In the genomic region with DNA sequence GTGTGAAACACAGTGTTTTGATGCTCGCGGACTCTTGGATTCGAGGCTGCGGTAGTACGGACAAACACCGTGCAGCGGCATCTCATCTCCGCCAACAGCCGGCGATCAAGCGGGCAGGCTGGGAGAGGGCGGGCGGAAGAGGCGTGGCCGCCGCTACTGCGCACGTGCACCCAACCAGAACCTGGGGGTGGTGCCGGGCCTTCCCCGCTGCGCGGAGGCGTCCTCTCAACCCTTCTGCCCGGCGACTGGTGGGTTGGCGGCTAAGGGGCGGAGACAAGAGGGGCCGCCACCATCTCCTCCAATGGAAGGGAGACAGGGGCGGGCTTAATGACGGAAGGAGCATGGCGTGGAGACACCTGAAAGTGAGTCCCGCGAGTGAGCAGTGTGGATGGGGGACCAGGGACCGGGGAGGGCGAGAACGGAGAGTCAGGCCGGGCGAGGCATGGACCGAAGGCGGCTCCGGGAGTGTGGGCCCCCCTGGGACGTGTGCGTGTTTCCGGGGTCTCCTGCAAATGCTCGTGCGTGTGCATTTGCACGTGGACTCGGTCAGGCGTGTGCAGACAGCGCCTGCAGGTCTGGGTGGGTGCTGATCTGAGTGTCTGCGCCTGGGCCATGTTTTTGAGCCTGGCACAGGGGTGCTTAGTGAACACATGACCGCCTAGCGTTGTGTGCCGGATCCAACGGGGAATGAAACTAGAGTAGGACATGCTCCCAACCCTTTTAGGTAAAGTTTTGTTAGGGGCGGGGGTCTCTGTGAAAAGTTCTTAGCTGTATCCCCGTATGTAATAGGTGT, we compare ENCODE assay signal across 8 cellular contexts. TPM values are rescaled to one million over a fixed set of nuclear protein-coding genes. Genes with fewer than 3 reads are reported as not detected.
DNase-seq lines count a peak whose midpoint lies in the region; ATAC-seq and TF ChIP-seq lines count a peak whose summit lies in the region.

A gene (plus strand): TSS at position 321 of the 793 bp plus-strand sequence. CDS start 21 bp downstream, at position 342.

- H3K4me1 Mint-ChIP-seq in WTC11 (no peaks in the 10 kb centered on the region), immature natural killer cell (peaks cover 16 to 35% of the 10 kb centered on the region in 2 donors)

- CTCF ChIA-PET in WTC11 (lab: Charles Lee), result interaction anchor here (0.7 kb wide), 1 partner anchor 47 kb away, joined by 3 read pairs; no protein-coding TSS in a partner anchor

- H3K9me3 Mint-ChIP-seq in WTC11 (no peaks in the 10 kb centered on the region), immature natural killer cell (no peaks in the 10 kb centered on the region)

- H3K4me1 ChIP-seq in spleen, result peaks cover 5 to 40% (median 20%) of the 10 kb centered on the region in 6 donors

- POLR2A ChIA-PET in WTC11 (lab: Charles Lee), result no interaction called here

- H3K36me3 ChIP-seq in spleen, result peaks cover 0 to 22% (median 0%) of the 10 kb centered on the region in 6 donors

- no peak within 1 kb of the TSS for H3K27ac ChIP-seq in caudate nucleus (ENCODE audit: low read depth, low read length)
- peak within 1 kb of the TSS in 6 of 8 donors; percentile 45 to 86 (median 78) for H3K27ac ChIP-seq in spleen

- no peaks in the 10 kb centered on the region for H3K9me3 ChIP-seq in spleen

- H3K27me3 ChIP-seq in spleen (replicated peaks in 1 of 7), result no peaks in the 10 kb centered on the region

- peak within 1 kb of the TSS; percentile 94 for H3K4me3 Mint-ChIP-seq in WTC11
- H3K4me3 Mint-ChIP-seq in immature natural killer cell, result peak within 1 kb of the TSS; percentile 95 to 100 (median 97)

- peak in 1 of 3 donors; percentile 49 for TF ChIP-seq POLR2A in spleen (IDR thresholded peaks at IDR 0.05)

- H3K36me3 Mint-ChIP-seq in WTC11 (peaks cover 6% of the 10 kb centered on the region), immature natural killer cell (no peaks in the 10 kb centered on the region)

- DNase-seq in AG09319 (ENCODE audit: extremely low read depth, low read depth) (peak; percentile 91), NCI-H345 (lab: John Stamatoyannopoulos, UW) (peak; percentile 94), WTC11 (ENCODE audit: low spot score) (peak; percentile 98), caudate nucleus (lab: John Stamatoyannopoulos, UW) (peak; percentile 45 to 100 (median 97)), immature natural killer cell (peak; percentile 97 to 98 (median 98)), spleen (peak; percentile 99)

- 0 to 1% (median 1%) methylated on average over 47 to 57 of the region's 57 CpGs for WGBS in spleen, 5 donors

- peak within 1 kb of the TSS; percentile 66 to 99 (median 97) for H3K4me3 ChIP-seq in spleen

- TF ChIP-seq CTCF in AG09319 (IDR thresholded peaks at IDR 0.05; ENCODE audit: low read depth, low read length), result no peak; the same call in 1 of the 2 replicates
- TF ChIP-seq CTCF in WTC11 (IDR thresholded peaks at IDR 0.05), result no peak
- peak in 6 of 11 experiments; percentile 5 to 67 (median 38) for TF ChIP-seq CTCF in spleen (IDR thresholded peaks at IDR 0.05 in 8 of 11, conservative IDR thresholded peaks at IDR 0.05 in 3 of 11)

- ATAC-seq in GM19025 (IDR thresholded peaks at IDR 0.05; ENCODE audit: low read depth, unreplicated experiment) (peak; percentile 99), HG03280 (IDR thresholded peaks at IDR 0.05; ENCODE audit: unreplicated experiment) (peak; percentile 99), WTC11 (peak; percentile 99)

- intact Hi-C loops in spleen (cut with DNase I; ENCODE audit: low total_unique reads), result no loop called here

- H3K27me3 Mint-ChIP-seq in WTC11 (ENCODE audit: low read depth) (peaks cover 8% of the 10 kb centered on the region), immature natural killer cell (ENCODE audit: low read depth in 3 of 3) (peaks cover 4 to 6% (median 4%) of the 10 kb centered on the region in 3 donors)

- peak within 1 kb of the TSS; percentile 93 for H3K27ac Mint-ChIP-seq in WTC11
- H3K27ac Mint-ChIP-seq in immature natural killer cell, result peak within 1 kb of the TSS; percentile 82 to 97 (median 91)

TF ChIP-seq in WTC11, 78 proteins besides CTCF, POLR2A, EP300 and RAD21 (continues in another document):
- TF ChIP-seq, protein P1, sequence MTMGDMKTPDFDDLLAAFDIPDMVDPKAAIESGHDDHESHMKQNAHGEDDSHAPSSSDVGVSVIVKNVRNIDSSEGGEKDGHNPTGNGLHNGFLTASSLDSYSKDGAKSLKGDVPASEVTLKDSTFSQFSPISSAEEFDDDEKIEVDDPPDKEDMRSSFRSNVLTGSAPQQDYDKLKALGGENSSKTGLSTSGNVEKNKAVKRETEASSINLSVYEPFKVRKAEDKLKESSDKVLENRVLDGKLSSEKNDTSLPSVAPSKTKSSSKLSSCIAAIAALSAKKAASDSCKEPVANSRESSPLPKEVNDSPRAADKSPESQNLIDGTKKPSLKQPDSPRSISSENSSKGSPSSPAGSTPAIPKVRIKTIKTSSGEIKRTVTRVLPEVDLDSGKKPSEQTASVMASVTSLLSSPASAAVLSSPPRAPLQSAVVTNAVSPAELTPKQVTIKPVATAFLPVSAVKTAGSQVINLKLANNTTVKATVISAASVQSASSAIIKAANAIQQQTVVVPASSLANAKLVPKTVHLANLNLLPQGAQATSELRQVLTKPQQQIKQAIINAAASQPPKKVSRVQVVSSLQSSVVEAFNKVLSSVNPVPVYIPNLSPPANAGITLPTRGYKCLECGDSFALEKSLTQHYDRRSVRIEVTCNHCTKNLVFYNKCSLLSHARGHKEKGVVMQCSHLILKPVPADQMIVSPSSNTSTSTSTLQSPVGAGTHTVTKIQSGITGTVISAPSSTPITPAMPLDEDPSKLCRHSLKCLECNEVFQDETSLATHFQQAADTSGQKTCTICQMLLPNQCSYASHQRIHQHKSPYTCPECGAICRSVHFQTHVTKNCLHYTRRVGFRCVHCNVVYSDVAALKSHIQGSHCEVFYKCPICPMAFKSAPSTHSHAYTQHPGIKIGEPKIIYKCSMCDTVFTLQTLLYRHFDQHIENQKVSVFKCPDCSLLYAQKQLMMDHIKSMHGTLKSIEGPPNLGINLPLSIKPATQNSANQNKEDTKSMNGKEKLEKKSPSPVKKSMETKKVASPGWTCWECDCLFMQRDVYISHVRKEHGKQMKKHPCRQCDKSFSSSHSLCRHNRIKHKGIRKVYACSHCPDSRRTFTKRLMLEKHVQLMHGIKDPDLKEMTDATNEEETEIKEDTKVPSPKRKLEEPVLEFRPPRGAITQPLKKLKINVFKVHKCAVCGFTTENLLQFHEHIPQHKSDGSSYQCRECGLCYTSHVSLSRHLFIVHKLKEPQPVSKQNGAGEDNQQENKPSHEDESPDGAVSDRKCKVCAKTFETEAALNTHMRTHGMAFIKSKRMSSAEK (CRISPR knock-in tag; IDR thresholded peaks at IDR 0.05; ENCODE audit: borderline replicate concordance), result no peak
- TF ChIP-seq, protein P2, sequence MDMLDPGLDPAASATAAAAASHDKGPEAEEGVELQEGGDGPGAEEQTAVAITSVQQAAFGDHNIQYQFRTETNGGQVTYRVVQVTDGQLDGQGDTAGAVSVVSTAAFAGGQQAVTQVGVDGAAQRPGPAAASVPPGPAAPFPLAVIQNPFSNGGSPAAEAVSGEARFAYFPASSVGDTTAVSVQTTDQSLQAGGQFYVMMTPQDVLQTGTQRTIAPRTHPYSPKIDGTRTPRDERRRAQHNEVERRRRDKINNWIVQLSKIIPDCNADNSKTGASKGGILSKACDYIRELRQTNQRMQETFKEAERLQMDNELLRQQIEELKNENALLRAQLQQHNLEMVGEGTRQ (CRISPR knock-in tag; IDR thresholded peaks at IDR 0.05), result peak; percentile 76
- TF ChIP-seq NR3C1 (CRISPR knock-in tag; conservative IDR thresholded peaks at IDR 0.05; ENCODE audit: low read depth) (no peak), ZNF219 (CRISPR knock-in tag; IDR thresholded peaks at IDR 0.05; ENCODE audit: borderline replicate concordance) (peak; percentile 39; the same call in 1 of the 2 replicates), GABPB1 (CRISPR knock-in tag; IDR thresholded peaks at IDR 0.05) (peak; percentile 50; the same call in 1 of the 2 replicates), FOXP1 (CRISPR knock-in tag; IDR thresholded peaks at IDR 0.05; ENCODE audit: borderline replicate concordance) (peak; percentile 45; the same call in 1 of the 2 replicates)
- TF ChIP-seq, protein P3, sequence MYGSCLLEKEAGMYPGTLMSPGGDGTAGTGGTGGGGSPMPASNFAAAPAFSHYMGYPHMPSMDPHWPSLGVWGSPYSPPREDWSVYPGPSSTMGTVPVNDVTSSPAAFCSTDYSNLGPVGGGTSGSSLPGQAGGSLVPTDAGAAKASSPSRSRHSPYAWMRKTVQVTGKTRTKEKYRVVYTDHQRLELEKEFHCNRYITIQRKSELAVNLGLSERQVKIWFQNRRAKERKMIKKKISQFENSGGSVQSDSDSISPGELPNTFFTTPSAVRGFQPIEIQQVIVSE (CRISPR knock-in tag; IDR thresholded peaks at IDR 0.05; ENCODE audit: borderline replicate concordance), result no peak
- TF ChIP-seq, protein P4, sequence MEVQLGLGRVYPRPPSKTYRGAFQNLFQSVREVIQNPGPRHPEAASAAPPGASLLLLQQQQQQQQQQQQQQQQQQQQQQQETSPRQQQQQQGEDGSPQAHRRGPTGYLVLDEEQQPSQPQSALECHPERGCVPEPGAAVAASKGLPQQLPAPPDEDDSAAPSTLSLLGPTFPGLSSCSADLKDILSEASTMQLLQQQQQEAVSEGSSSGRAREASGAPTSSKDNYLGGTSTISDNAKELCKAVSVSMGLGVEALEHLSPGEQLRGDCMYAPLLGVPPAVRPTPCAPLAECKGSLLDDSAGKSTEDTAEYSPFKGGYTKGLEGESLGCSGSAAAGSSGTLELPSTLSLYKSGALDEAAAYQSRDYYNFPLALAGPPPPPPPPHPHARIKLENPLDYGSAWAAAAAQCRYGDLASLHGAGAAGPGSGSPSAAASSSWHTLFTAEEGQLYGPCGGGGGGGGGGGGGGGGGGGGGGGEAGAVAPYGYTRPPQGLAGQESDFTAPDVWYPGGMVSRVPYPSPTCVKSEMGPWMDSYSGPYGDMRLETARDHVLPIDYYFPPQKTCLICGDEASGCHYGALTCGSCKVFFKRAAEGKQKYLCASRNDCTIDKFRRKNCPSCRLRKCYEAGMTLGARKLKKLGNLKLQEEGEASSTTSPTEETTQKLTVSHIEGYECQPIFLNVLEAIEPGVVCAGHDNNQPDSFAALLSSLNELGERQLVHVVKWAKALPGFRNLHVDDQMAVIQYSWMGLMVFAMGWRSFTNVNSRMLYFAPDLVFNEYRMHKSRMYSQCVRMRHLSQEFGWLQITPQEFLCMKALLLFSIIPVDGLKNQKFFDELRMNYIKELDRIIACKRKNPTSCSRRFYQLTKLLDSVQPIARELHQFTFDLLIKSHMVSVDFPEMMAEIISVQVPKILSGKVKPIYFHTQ (CRISPR knock-in tag; IDR thresholded peaks at IDR 0.05), result no peak

RNA-seq across cellular contexts. Expression of the gene that starts here (rescaled TPM):
- 15.3 to 19.0 TPM (median 16.5 TPM) in 3 replicates for total RNA-seq in WTC11 (2021)
- polyA plus RNA-seq in immature natural killer cell, result 1 to 10 TPM in 2 of 3 donors, under 1 TPM in 1; 0.34 to 7.2 (median 5.9) TPM
- 1 to 10 TPM; 3.3 to 9.9 (median 8.5) TPM for total RNA-seq in spleen
- polyA plus RNA-seq in spleen, result 1 to 10 TPM; 4.7 to 6.5 (median 5.5) TPM

Comparison
In these comparisons a context has a peak if more than half of its experiments do, and no peak if none do; other contexts are left out.
1. CTCF ChIP-seq: peak in spleen (6 of 11); none in AG09319 (single experiment) and WTC11 (single experiment).
2. Peak in every context shown above with its lines, with median percentiles within 50 percentile points of each other: DNase-seq and ATAC-seq.